In genomic region chr20:47492284-47492683, GRCh38 we compare ENCODE assay signal across 13 cellular contexts. TPM values are rescaled to one million over a fixed set of nuclear protein-coding genes. Genes with fewer than 3 reads are reported as not detected.
A peak's percentile ranks its signal among the peaks of the same experiment; 100 is the strongest.
DNase-seq lines count a peak whose midpoint lies in the region; ATAC-seq and TF ChIP-seq lines count a peak whose summit lies in the region.
"Had no signal": no experiment of that assay in that cellular context is flagged by ENCODE, and none has a peak within 500 bp of the region (broad histone marks: within the 10 kb centered on the region; RNA-seq: fewer than 3 reads in every experiment).

No MANE protein-coding gene starts in this region.

- H3K9me3 ChIP-seq in right atrium auricular region (peaks cover 0 to 4% of the 10 kb centered on the region in 2 donors), RWPE2 (ENCODE audit: severe bottlenecking) (no peaks in the 10 kb centered on the region), lower lobe of right lung (no peaks in the 10 kb centered on the region), uterus (no peaks in the 10 kb centered on the region)

- H3K36me3 ChIP-seq in right atrium auricular region (no peaks in the 10 kb centered on the region), RWPE2 (ENCODE audit: low read depth) (no peaks in the 10 kb centered on the region), lower lobe of right lung (no peaks in the 10 kb centered on the region), uterus (no peaks in the 10 kb centered on the region)

- H3K27ac ChIP-seq in right atrium auricular region (peak overlapping the region; percentile 83 to 86), RWPE2 (ENCODE audit: poor library complexity, severe bottlenecking) (peak overlapping the region; percentile 45), lower lobe of right lung (peak overlapping the region; percentile 73), uterus (peak overlapping the region; percentile 58 to 82)

- TF ChIP-seq POLR2A in uterus (IDR thresholded peaks at IDR 0.05), result no peak

- DNase-seq in right atrium auricular region (ENCODE audit: low spot score) (no peak), cardiac septum (ENCODE audit: low spot score) (no peak), RWPE2 (ENCODE audit: low spot score) (no peak), lower lobe of right lung (no peak), uterus (no peak), NCI-H146 treated with DMSO at 0.1 percent for 48 hours (lab: John Stamatoyannopoulos, UW; ENCODE audit: unreplicated experiment) (no peak)
- DNase-seq: activated CD4-positive, alpha-beta T cell treated with anti-CD3 and anti-CD28 coated beads for 1 hour; activated effector memory CD4-positive, alpha-beta T cell treated with anti-CD3 and anti-CD28 coated beads, Interleukin-2, amount 50 U/mL, for 16 hours; dermis blood vessel endothelial cell; Kasumi-1; NCI-H1436; trophoblast cell had no signal

- H3K27me3 ChIP-seq in right atrium auricular region, result no peaks in the 10 kb centered on the region
- no peaks in the 10 kb centered on the region for H3K27me3 ChIP-seq in RWPE2 (ENCODE audit: insufficient read depth, poor library complexity, severe bottlenecking)
- no peaks in the 10 kb centered on the region for H3K27me3 ChIP-seq in lower lobe of right lung (ENCODE audit: low read depth)
- no peaks in the 10 kb centered on the region for H3K27me3 ChIP-seq in uterus

- H3K4me3 ChIP-seq in right atrium auricular region (no peak overlapping the region), RWPE2 (ENCODE audit: severe bottlenecking) (no peak overlapping the region), lower lobe of right lung (no peak overlapping the region), uterus (no peak overlapping the region)

- H3K4me1 ChIP-seq in right atrium auricular region, result peaks cover 0 to 29% of the 10 kb centered on the region in 2 donors
- H3K4me1 ChIP-seq in RWPE2 (ENCODE audit: insufficient read depth, poor library complexity, severe bottlenecking), result peaks cover 22% of the 10 kb centered on the region
- peaks cover 26% of the 10 kb centered on the region for H3K4me1 ChIP-seq in lower lobe of right lung
- H3K4me1 ChIP-seq in uterus, result no peaks in the 10 kb centered on the region

- intact Hi-C loops in cardiac septum (cut with DNase I), result loop anchor here (10.0 kb wide), 1 partner anchor 277 kb away; no protein-coding TSS in a partner anchor
- intact Hi-C loops in lower lobe of right lung (cut with DNase I), result no loop called here
- intact Hi-C loops in uterus (cut with DNase I; ENCODE audit: low total_unique reads), result no loop called here

- no peak for TF ChIP-seq CTCF in right atrium auricular region (IDR thresholded peaks at IDR 0.05)
- TF ChIP-seq CTCF in RWPE2 (IDR thresholded peaks at IDR 0.05; ENCODE audit: poor library complexity, severe bottlenecking), result no peak
- no peak for TF ChIP-seq CTCF in lower lobe of right lung (IDR thresholded peaks at IDR 0.05)
- TF ChIP-seq CTCF in uterus (IDR thresholded peaks at IDR 0.05), result no peak

- ATAC-seq in RWPE2 (ENCODE audit: low read depth), result no peak
- no peak for ATAC-seq in lower lobe of right lung
- ATAC-seq in HG03045 (IDR thresholded peaks at IDR 0.05; ENCODE audit: unreplicated experiment), result no peak

RNA-seq across cellular contexts. Expression of gene NCOA3, which starts 9.4 kb away (rescaled TPM):
- total RNA-seq in right atrium auricular region, result 10 to 100 TPM; 24.1 to 27.4 TPM
- total RNA-seq in cardiac septum, result 18.6 TPM
- 42.1 TPM for total RNA-seq in lower lobe of right lung
- 10 to 100 TPM; 27.9 to 59.2 (median 44.2) TPM for total RNA-seq in uterus
